24 cellular contexts compared by ENCODE assay signal in genomic region chr3:32584660-32585059, GRCh38. TPM values are rescaled to one million over a fixed set of nuclear protein-coding genes. Genes with fewer than 3 reads are reported as not detected.
A peak's percentile ranks its signal among the peaks of the same experiment; 100 is the strongest.
DNase-seq lines count a peak whose midpoint lies in the region; ATAC-seq and TF ChIP-seq lines count a peak whose summit lies in the region.
"Had no signal": no experiment of that assay in that cellular context is flagged by ENCODE, and none has a peak within 500 bp of the region (broad histone marks: within the 10 kb centered on the region; RNA-seq: fewer than 3 reads in every experiment).

No MANE protein-coding gene starts in this region.

- H2BK15ac ChIP-seq in IMR-90 (ENCODE audit: low read depth, low read length) = peak overlapping the region; percentile 21; the same call in 1 of the 3 replicates

- TF ChIP-seq CTCF in IMR-90 (conservative IDR thresholded peaks at IDR 0.05; ENCODE audit: low read depth, low read length) = no peak

- H3K27ac Mint-ChIP-seq in stimulated activated naive CD8-positive, alpha-beta T cell treated with anti-CD3 and anti-CD28 coated beads, Interleukin-15, amount 100 ng/mL, for 72 hours = no peak overlapping the region
- H3K27ac Mint-ChIP-seq: activated naive CD4-positive, alpha-beta T cell treated with anti-CD3 and anti-CD28 coated beads, Interleukin-2, amount 10 ng/mL, durations not matched to agents 7 days and 5 days; activated T-cell treated with anti-CD3 and anti-CD28 coated beads, Interleukin-2, amount 50 U/mL, for 72 hours; CD8-positive, alpha-beta memory T cell had no signal

- in situ Hi-C loops in IMR-90 (cut with MboI; ENCODE audit: low sequenced_read_pairs) = no loop called here

- POLR2A ChIA-PET in IMR-90 (lab: Charles Lee; ENCODE audit: unreplicated experiment) = no interaction called here

- peak overlapping the region; percentile 87 for H2BK120ac ChIP-seq in IMR-90 (ENCODE audit: low read depth, low read length)
- no peak overlapping the region for H2BK120ac ChIP-seq in trophoblast cell (ENCODE audit: insufficient read depth, low read length, poor library complexity)

- H3K9me3 ChIP-seq in IMR-90 (ENCODE audit: control insufficient read depth, insufficient read depth, low read length) = no peaks in the 10 kb centered on the region
- no peaks in the 10 kb centered on the region for H3K9me3 ChIP-seq in trophoblast cell (ENCODE audit: insufficient read depth, low read depth, low read length)

- DNase-seq in IMR-90 (no peak), NCI-H2196 treated with DMSO at 0.1 percent for 48 hours (lab: John Stamatoyannopoulos, UW; ENCODE audit: unreplicated experiment) (peak; percentile 2), dedifferentiated amniotic fluid mesenchymal stem cell (ENCODE audit: extremely low spot score) (peak; percentile 50), trophoblast cell (peak; percentile 87 to 93)
- DNase-seq in effector CD4-positive, alpha-beta T cell = no peak
- DNase-seq in stimulated activated naive CD8-positive, alpha-beta T cell treated with anti-CD3 and anti-CD28 coated beads, Interleukin-15, amount 100 ng/mL, for 72 hours = no peak
- DNase-seq: activated CD4-positive, alpha-beta T cell treated with anti-CD3 and anti-CD28 coated beads for 4 hours; activated naive CD4-positive, alpha-beta T cell treated with anti-CD3 and anti-CD28 coated beads, Interleukin-2, amount 10 ng/mL, durations not matched to agents 7 days and 5 days; activated T-cell treated with anti-CD3 and anti-CD28 coated beads, Interleukin-2, amount 50 U/mL, for 72 hours; AML-193; aorta; CD8-positive, alpha-beta memory T cell; central memory CD4-positive, alpha-beta T cell; DMS53; foreskin melanocyte; Kasumi-1; NCI-H1048; NCI-H2081; NCI-H526 treated with DMSO at 0.1 percent for 48 hours; SHP77; substantia nigra had no signal

- H2BK5ac ChIP-seq in IMR-90 (ENCODE audit: low read depth, low read length, poor library complexity, severe bottlenecking) (no peak overlapping the region), trophoblast cell (ENCODE audit: low read depth, low read length, poor library complexity) (no peak overlapping the region)

- no peaks in the 10 kb centered on the region for H3K4me1 Mint-ChIP-seq in stimulated activated naive CD8-positive, alpha-beta T cell treated with anti-CD3 and anti-CD28 coated beads, Interleukin-15, amount 100 ng/mL, for 72 hours
- H3K4me1 Mint-ChIP-seq: activated naive CD4-positive, alpha-beta T cell treated with anti-CD3 and anti-CD28 coated beads, Interleukin-2, amount 10 ng/mL, durations not matched to agents 7 days and 5 days; CD8-positive, alpha-beta memory T cell; neural crest cell had no signal

- no peak for TF ChIP-seq RAD21 in IMR-90 (IDR thresholded peaks at IDR 0.05; ENCODE audit: low read length)

- H3K27me3 ChIP-seq in IMR-90 (ENCODE audit: control insufficient read depth, insufficient read depth, low read length) (no peaks in the 10 kb centered on the region; the same call in 1 of the 2 replicates), trophoblast cell (ENCODE audit: insufficient read depth, low read length) (no peaks in the 10 kb centered on the region)

- intact Hi-C loops in IMR-90 (cut with micrococcal nuclease) = no loop called here

- peak overlapping the region; percentile 76 for H3K4ac ChIP-seq in IMR-90 (ENCODE audit: low read depth, low read length)
- H3K4ac ChIP-seq in trophoblast cell (ENCODE audit: low read depth, low read length) = no peak overlapping the region

- dilution Hi-C loops in IMR-90 (cut with HindIII; ENCODE audit: low sequenced_read_pairs, unreplicated experiment) = no loop called here

- H3K23ac ChIP-seq in IMR-90 (ENCODE audit: low read depth, low read length) (peak overlapping the region; percentile 44; the same call in 1 of the 2 replicates), trophoblast cell (ENCODE audit: low read length) (no peak overlapping the region)

- peak overlapping the region in 1 of 2 experiments; percentile 47; a peak in 1 of 4 replicates for H4K8ac ChIP-seq in IMR-90 (ENCODE audit: low read depth in 2 of 2, low read length in 2 of 2)
- no peak overlapping the region for H4K8ac ChIP-seq in trophoblast cell (ENCODE audit: low read depth, low read length)

- H3K9ac ChIP-seq in IMR-90 (ENCODE audit: low read depth, low read length) (no peak overlapping the region), trophoblast cell (ENCODE audit: low read length) (no peak overlapping the region)

- peak overlapping the region; percentile 88; the same call in 1 of the 2 replicates for H2BK20ac ChIP-seq in IMR-90 (ENCODE audit: low read depth, low read length)

- no peak overlapping the region for H3K56ac ChIP-seq in IMR-90 (ENCODE audit: extremely low read depth, insufficient read depth, low read length)

- H2BK12ac ChIP-seq in trophoblast cell (ENCODE audit: low read length) = no peak overlapping the region

- H3K4me3 ChIP-seq in IMR-90 (ENCODE audit: insufficient read depth, low read depth, low read length) = no peak overlapping the region
- H3K4me3 ChIP-seq in trophoblast cell (ENCODE audit: low read depth, low read length) = no peak overlapping the region
- H3K4me3 ChIP-seq: lung had no signal

- no peak overlapping the region for H3K4me3 Mint-ChIP-seq in stimulated activated naive CD8-positive, alpha-beta T cell treated with anti-CD3 and anti-CD28 coated beads, Interleukin-15, amount 100 ng/mL, for 72 hours
- H3K4me3 Mint-ChIP-seq: activated naive CD4-positive, alpha-beta T cell treated with anti-CD3 and anti-CD28 coated beads, Interleukin-2, amount 10 ng/mL, durations not matched to agents 7 days and 5 days; activated T-cell treated with anti-CD3 and anti-CD28 coated beads, Interleukin-2, amount 50 U/mL, for 72 hours; CD8-positive, alpha-beta memory T cell; neural crest cell had no signal

- H3K14ac ChIP-seq in IMR-90 (replicated peaks; ENCODE audit: low read depth, low read length) = peak overlapping the region; percentile 86
- H3K14ac ChIP-seq in trophoblast cell (ENCODE audit: low read length) = no peak overlapping the region

- H3K79me2 ChIP-seq in trophoblast cell (ENCODE audit: control insufficient read depth, insufficient read depth, low read length, poor library complexity) = no peaks in the 10 kb centered on the region

- H2AK5ac ChIP-seq in IMR-90 (ENCODE audit: low read depth, low read length) = peak overlapping the region; percentile 20; the same call in 1 of the 2 replicates
- no peak overlapping the region for H2AK5ac ChIP-seq in trophoblast cell (ENCODE audit: low read length)

- H4K91ac ChIP-seq in IMR-90 (ENCODE audit: insufficient read depth, low read depth, low read length) = no peak overlapping the region
- no peak overlapping the region for H4K91ac ChIP-seq in trophoblast cell (ENCODE audit: low read depth, low read length)

- no CpG with 5 or more reads among the region's 1 CpG for WGBS in IMR-90 (ENCODE audit: extremely low coverage in 2 of 2, insufficient read length in 1 of 2), 2 experiments
- no CpG with 5 or more reads among the region's 1 CpG for WGBS in trophoblast cell (ENCODE audit: extremely low coverage, insufficient coverage, insufficient read length)

- H2AFZ ChIP-seq in IMR-90 (replicated peaks; ENCODE audit: low read length, poor library complexity) (peak overlapping the region; percentile 68), trophoblast cell (ENCODE audit: insufficient read depth, low read length, poor library complexity) (no peak overlapping the region)

- ATAC-seq in IMR-90 (ENCODE audit: low read depth) = no peak
- ATAC-seq in GM21360 (IDR thresholded peaks at IDR 0.05; ENCODE audit: unreplicated experiment) = no peak
- ATAC-seq in stimulated activated naive CD8-positive, alpha-beta T cell treated with anti-CD3 and anti-CD28 coated beads, Interleukin-15, amount 100 ng/mL, for 72 hours = no peak
- ATAC-seq: activated T-cell treated with anti-CD3 and anti-CD28 coated beads, Interleukin-2, amount 50 U/mL, for 72 hours had no signal

- no TSS peak for BruUV-seq in IMR-90 (replicated peaks; lab: Mats Ljungman, UMichigan)

- no peaks in the 10 kb centered on the region for H3K27me3 Mint-ChIP-seq in stimulated activated naive CD8-positive, alpha-beta T cell treated with anti-CD3 and anti-CD28 coated beads, Interleukin-15, amount 100 ng/mL, for 72 hours

- H3K4me2 ChIP-seq in IMR-90 (ENCODE audit: low read depth, low read length) = no peak overlapping the region
- no peak overlapping the region for H3K4me2 ChIP-seq in trophoblast cell (ENCODE audit: low read length)

- H4K12ac ChIP-seq in trophoblast cell (ENCODE audit: low read depth, low read length) = no peak overlapping the region

- H3K36me3 ChIP-seq in IMR-90 (ENCODE audit: control insufficient read depth, insufficient read depth, low read length) = no peaks in the 10 kb centered on the region
- no peaks in the 10 kb centered on the region for H3K36me3 ChIP-seq in trophoblast cell (ENCODE audit: control insufficient read depth in 1 of 2, insufficient read depth in 2 of 2, low read length in 2 of 2)

- no peak overlapping the region for H3K18ac ChIP-seq in IMR-90 (ENCODE audit: low read depth, low read length)
- H3K18ac ChIP-seq in trophoblast cell (ENCODE audit: low read length) = no peak overlapping the region

- CTCF ChIA-PET in IMR-90 (lab: Yijun Ruan, JAX) = no interaction called here

- no peaks in the 10 kb centered on the region for H4K20me1 ChIP-seq in IMR-90 (ENCODE audit: insufficient read depth, low read length)

- H3K9me1 ChIP-seq in IMR-90 (ENCODE audit: insufficient read depth, low read length) = no peaks in the 10 kb centered on the region

- H3K4me1 ChIP-seq in IMR-90 (ENCODE audit: control insufficient read depth, insufficient read depth, low read length) (no peaks in the 10 kb centered on the region), trophoblast cell (ENCODE audit: control insufficient read depth in 1 of 2, insufficient read depth in 2 of 2, low read length in 2 of 2) (no peaks in the 10 kb centered on the region)

- no peak overlapping the region for H2AK9ac ChIP-seq in IMR-90 (replicated peaks; ENCODE audit: low read depth, low read length, poor library complexity)

- no peak overlapping the region for H4K5ac ChIP-seq in IMR-90 (ENCODE audit: low read depth, low read length)

- H3K9me3 Mint-ChIP-seq in stimulated activated naive CD8-positive, alpha-beta T cell treated with anti-CD3 and anti-CD28 coated beads, Interleukin-15, amount 100 ng/mL, for 72 hours = no peaks in the 10 kb centered on the region
- H3K9me3 Mint-ChIP-seq: activated naive CD4-positive, alpha-beta T cell treated with anti-CD3 and anti-CD28 coated beads, Interleukin-2, amount 10 ng/mL, durations not matched to agents 7 days and 5 days; activated T-cell treated with anti-CD3 and anti-CD28 coated beads, Interleukin-2, amount 50 U/mL, for 72 hours; CD8-positive, alpha-beta memory T cell; neural crest cell had no signal

- H3K27ac ChIP-seq in IMR-90 (ENCODE audit: insufficient read depth, low read length) (no peak overlapping the region), trophoblast cell (ENCODE audit: low read depth, low read length) (no peak overlapping the region)

- no peak for TF ChIP-seq POLR2A in IMR-90 (IDR thresholded peaks at IDR 0.05; ENCODE audit: low read depth, low read length)

- H3K79me1 ChIP-seq in IMR-90 (ENCODE audit: low read depth in 1 of 2, low read length in 2 of 2) (no peaks in the 10 kb centered on the region), trophoblast cell (ENCODE audit: low read length) (no peaks in the 10 kb centered on the region)

RNA-seq across cellular contexts. Expression of gene DYNC1LI1, which starts 14.0 kb away (rescaled TPM):
- 30.8 and 45.0 TPM in 2 replicates for total RNA-seq in IMR-90 (2012; rRNA removed)
- 22.8 and 25.2 TPM in 2 replicates for polyA plus RNA-seq in IMR-90 (2012; rRNA removed)
- polyA plus RNA-seq in IMR-90 (2012; cell fraction: cytosol; rRNA removed) = 9.4 and 19.1 TPM in 2 replicates
- 6.9 and 11.9 TPM in 2 replicates for polyA plus RNA-seq in IMR-90 (2012; cell fraction: nucleus; rRNA removed; ENCODE audit: low replicate concordance)
- polyA plus RNA-seq in trophoblast cell (2013) = 25.8 TPM in 2 replicates

Comparison
In these comparisons a context has a peak if more than half of its experiments do, and no peak if none do; other contexts are left out.
1. DNase-seq: peak in NCI-H2196 treated with DMSO at 0.1 percent for 48 hours (single experiment), dedifferentiated amniotic fluid mesenchymal stem cell (single experiment) and trophoblast cell (2 of 2); none in IMR-90 (single experiment), effector CD4-positive, alpha-beta T cell (single experiment) and stimulated activated naive CD8-positive, alpha-beta T cell treated with anti-CD3 and anti-CD28 coated beads, Interleukin-15, amount 100 ng/mL, for 72 hours (0 of 2).